ENCODE assay signal across 28 cellular contexts in the genomic region with DNA sequence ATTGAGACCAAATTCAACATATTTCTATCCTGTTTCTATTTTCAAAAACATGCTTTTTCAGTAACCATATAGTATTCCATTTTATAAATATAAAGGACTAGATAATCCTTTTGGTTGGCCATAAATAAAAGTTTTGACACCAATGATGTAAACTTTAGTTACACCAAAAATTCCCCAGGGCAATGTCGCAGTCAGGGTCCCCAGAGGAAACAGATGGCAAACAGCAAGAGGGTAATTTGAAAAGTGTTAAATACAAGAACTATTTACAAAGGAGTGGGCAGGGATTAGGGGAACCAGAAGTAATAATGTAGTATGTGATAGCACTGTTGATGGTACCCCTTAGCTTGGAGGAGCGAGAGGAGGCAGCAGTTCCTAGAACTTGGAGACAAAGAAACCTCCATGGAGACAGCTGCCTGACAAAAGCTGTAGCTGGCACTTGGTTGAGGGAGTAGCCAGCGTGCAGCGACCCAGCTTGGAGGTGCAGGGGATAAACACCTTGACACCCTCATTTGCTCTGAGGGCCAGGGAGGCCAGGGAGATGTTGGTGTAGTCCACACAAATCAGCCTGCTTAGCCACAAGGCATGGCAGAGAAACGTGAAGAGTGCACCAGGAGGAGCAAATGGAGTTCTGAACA. TPM values are rescaled to one million over a fixed set of nuclear protein-coding genes. Genes with fewer than 3 reads are reported as not detected.
A peak's percentile ranks its signal among the peaks of the same experiment; 100 is the strongest.
DNase-seq lines count a peak whose midpoint lies in the region; ATAC-seq, FAIRE-seq and TF ChIP-seq lines count a peak whose summit lies in the region.
"Had no signal": no experiment of that assay in that cellular context is flagged by ENCODE, and none has a peak within 500 bp of the region (broad histone marks: within the 10 kb centered on the region; RNA-seq: fewer than 3 reads in every experiment).

No MANE protein-coding gene starts in this region.

- POLR2A ChIA-PET in HepG2 (lab: Yijun Ruan, JAX), result interaction anchor here (1.2 kb wide), 1 partner anchor 18 kb away, joined by 3 read pairs; no protein-coding TSS in a partner anchor
- POLR2A ChIA-PET in activated CD8-positive, alpha-beta T cell treated with anti-CD3 and anti-CD28 coated beads for 36 hours (lab: Charles Lee), result no interaction called here

- H3K4me2 ChIP-seq in HepG2 (ENCODE audit: low read depth, low read length) (peak overlapping the region; percentile 28; the same call in 1 of the 2 replicates), fibroblast of lung (ENCODE audit: extremely low read depth, insufficient read depth, low read length) (no peak overlapping the region)
- H3K4me2 ChIP-seq: hepatocyte, KMS-11 had no signal

- no peaks in the 10 kb centered on the region; a peak in 1 of 5 replicates for H3K27me3 ChIP-seq in HepG2 (ENCODE audit: control insufficient read depth in 1 of 2, insufficient read depth in 2 of 2, low read length in 2 of 2)
- H3K27me3 ChIP-seq in right lobe of liver, result no peaks in the 10 kb centered on the region
- no peaks in the 10 kb centered on the region for H3K27me3 ChIP-seq in fibroblast of lung (ENCODE audit: control insufficient read depth, insufficient read depth, low read length)
- H3K27me3 ChIP-seq in small intestine (ENCODE audit: control insufficient read depth in 2 of 2, insufficient read depth in 2 of 2, low read length in 2 of 2), result no peaks in the 10 kb centered on the region
- no peaks in the 10 kb centered on the region for H3K27me3 ChIP-seq in pancreas
- H3K27me3 ChIP-seq: dorsolateral prefrontal cortex, hepatocyte had no signal

- H3K4me3 ChIP-seq in HepG2 (replicated peaks in 1 of 3; ENCODE audit: insufficient read depth in 1 of 3, low read depth in 2 of 3, low read length in 3 of 3) (no peak overlapping the region), right lobe of liver (no peak overlapping the region), fibroblast of lung (replicated peaks in 1 of 4; ENCODE audit: control extremely low read depth in 1 of 4, insufficient read depth in 1 of 4, low read depth in 3 of 4, low read length in 4 of 4) (no peak overlapping the region), small intestine (ENCODE audit: low read depth in 1 of 2, low read length in 2 of 2) (no peak overlapping the region), pancreas (no peak overlapping the region)
- H3K4me3 ChIP-seq: dorsolateral prefrontal cortex, esophagus squamous epithelium, hepatocyte, lung, mucosa of descending colon had no signal

- H3K27ac Mint-ChIP-seq in activated CD8-positive, alpha-beta T cell treated with anti-CD3 and anti-CD28 coated beads for 36 hours, result no peak overlapping the region
- H3K27ac Mint-ChIP-seq: activated CD8-positive, alpha-beta T cell treated with anti-CD3 and anti-CD28 coated beads, Interleukin-2, amount 10 ng/mL, durations not matched to agents 7 days and 5 days; activated T-helper 17 cell treated with anti-CD3 and anti-CD28 coated beads, Interleukin-2, amount 50 U/mL, for 72 hours; brain; CD4-positive, CD25-positive, alpha-beta regulatory T cell; natural killer cell; stimulated activated memory B cell treated with anti-CD40 and anti-IgM and Interleukin-4, amounts not matched to agents 10 μg/mL and 1 μg/mL and 100 μg/mL, for 72 hours; type B pancreatic cell had no signal

- H2AFZ ChIP-seq in HepG2 (ENCODE audit: low read length) (no peak overlapping the region), fibroblast of lung (ENCODE audit: low read length) (peak overlapping the region; percentile 13)
- H2AFZ ChIP-seq: hepatocyte had no signal

- peaks cover 19% of the 10 kb centered on the region for H3K27me3 Mint-ChIP-seq in activated CD8-positive, alpha-beta T cell treated with anti-CD3 and anti-CD28 coated beads for 36 hours
- H3K27me3 Mint-ChIP-seq: type B pancreatic cell had no signal

- H3K4me1 Mint-ChIP-seq in activated CD8-positive, alpha-beta T cell treated with anti-CD3 and anti-CD28 coated beads for 36 hours (ENCODE audit: low read depth), result peaks cover 9% of the 10 kb centered on the region

- no peak for TF ChIP-seq RAD21 in HepG2 (CRISPR knock-in tag; IDR thresholded peaks at IDR 0.05)

- H3K36me3 ChIP-seq in HepG2 (replicated peaks in 1 of 2; ENCODE audit: control insufficient read depth in 1 of 2, insufficient read depth in 2 of 2, low read length in 2 of 2), result no peaks in the 10 kb centered on the region
- no peaks in the 10 kb centered on the region for H3K36me3 ChIP-seq in right lobe of liver
- no peaks in the 10 kb centered on the region for H3K36me3 ChIP-seq in fibroblast of lung (ENCODE audit: control insufficient read depth, insufficient read depth, low read length)
- H3K36me3 ChIP-seq in small intestine (ENCODE audit: control insufficient read depth in 2 of 2, insufficient read depth in 2 of 2, low read length in 2 of 2), result no peaks in the 10 kb centered on the region
- H3K36me3 ChIP-seq in pancreas, result no peaks in the 10 kb centered on the region
- H3K36me3 ChIP-seq: esophagus squamous epithelium had no signal

- BruUV-seq in HepG2 (replicated peaks; lab: Mats Ljungman, UMichigan), result no TSS peak

- TF ChIP-seq CTCF in HepG2 (CRISPR knock-in tag; IDR thresholded peaks at IDR 0.05) (no peak), right lobe of liver (IDR thresholded peaks at IDR 0.05) (no peak), fibroblast of lung (conservative IDR thresholded peaks at IDR 0.05 in 1 of 2, IDR thresholded peaks at IDR 0.05 in 1 of 2; ENCODE audit: low read depth in 1 of 2, low read length in 2 of 2) (no peak), pancreas (IDR thresholded peaks at IDR 0.05) (no peak)
- TF ChIP-seq CTCF in activated CD8-positive, alpha-beta T cell treated with anti-CD3 and anti-CD28 coated beads for 36 hours (IDR thresholded peaks at IDR 0.05), result no peak

- CTCF ChIA-PET in HepG2 (lab: Yijun Ruan, JAX; ENCODE audit: low intra/inter-chr PET ratio, low total read pairs), result no interaction called here
- CTCF ChIA-PET in activated CD8-positive, alpha-beta T cell treated with anti-CD3 and anti-CD28 coated beads for 36 hours (lab: Charles Lee), result interaction anchor here (1.6 kb wide), 1 partner anchor 16 kb away, joined by 4 read pairs; no protein-coding TSS in a partner anchor

- in situ Hi-C loops in HepG2 (cut with HindIII; ENCODE audit: extremely low pct_ligation_motif_present, low pct_unique_long_range_greater_than_20kb), result no loop called here

- ATAC-seq in HepG2, result no peak
- ATAC-seq in right lobe of liver, result no peak
- ATAC-seq in pancreas, result no peak
- ATAC-seq in activated CD8-positive, alpha-beta T cell treated with anti-CD3 and anti-CD28 coated beads for 36 hours, result no peak
- ATAC-seq in GM19467 (IDR thresholded peaks at IDR 0.05; ENCODE audit: unreplicated experiment), result no peak
- ATAC-seq: activated CD8-positive, alpha-beta T cell treated with anti-CD3 and anti-CD28 coated beads, Interleukin-2, amount 10 ng/mL, durations not matched to agents 7 days and 5 days; activated T-helper 17 cell treated with anti-CD3 and anti-CD28 coated beads, Interleukin-2, amount 50 U/mL, for 72 hours; mucosa of descending colon; natural killer cell; stimulated activated memory B cell treated with anti-CD40 and anti-IgM and Interleukin-4, amounts not matched to agents 10 μg/mL and 1 μg/mL and 100 μg/mL, for 72 hours had no signal

- H3K9me3 ChIP-seq in HepG2 (ENCODE audit: low read length), result peaks cover 5% of the 10 kb centered on the region
- H3K9me3 ChIP-seq in right lobe of liver, result no peaks in the 10 kb centered on the region
- no peaks in the 10 kb centered on the region for H3K9me3 ChIP-seq in fibroblast of lung (ENCODE audit: control insufficient read depth, insufficient read depth, low read depth, low read length)
- H3K9me3 ChIP-seq in small intestine (ENCODE audit: control insufficient read depth, low read depth), result no peaks in the 10 kb centered on the region
- no peaks in the 10 kb centered on the region for H3K9me3 ChIP-seq in pancreas
- H3K9me3 ChIP-seq: esophagus squamous epithelium, mucosa of descending colon had no signal

- DNase-seq in HepG2 (ENCODE audit: low spot score) (no peak), right lobe of liver (no peak), NCI-H524 (lab: John Stamatoyannopoulos, UW) (peak; percentile 82 to 89), fibroblast of lung (ENCODE audit: low read depth in 2 of 2) (no peak), small intestine (no peak), pancreas (no peak)
- no peak for DNase-seq in activated CD8-positive, alpha-beta T cell treated with anti-CD3 and anti-CD28 coated beads for 36 hours
- DNase-seq: activated CD8-positive, alpha-beta T cell treated with anti-CD3 and anti-CD28 coated beads, Interleukin-2, amount 10 ng/mL, durations not matched to agents 7 days and 5 days; activated naive CD4-positive, alpha-beta T cell treated with anti-CD3 and anti-CD28 coated beads, Interleukin-2, amount 50 U/mL, for 16 hours; Calu3; CD4-positive, CD25-positive, alpha-beta regulatory T cell; dorsolateral prefrontal cortex; esophagus squamous epithelium; foreskin melanocyte; mucosa of descending colon; natural killer cell; NCI-H1694; NCI-H510A treated with DMSO at 0.1 percent for 48 hours; Right ventricle myocardium superior; SW 1271 had no signal

- H3K4me3 Mint-ChIP-seq in activated CD8-positive, alpha-beta T cell treated with anti-CD3 and anti-CD28 coated beads for 36 hours, result no peak overlapping the region
- H3K4me3 Mint-ChIP-seq: activated CD8-positive, alpha-beta T cell treated with anti-CD3 and anti-CD28 coated beads, Interleukin-2, amount 10 ng/mL, durations not matched to agents 7 days and 5 days; activated T-helper 17 cell treated with anti-CD3 and anti-CD28 coated beads, Interleukin-2, amount 50 U/mL, for 72 hours; stimulated activated memory B cell treated with anti-CD40 and anti-IgM and Interleukin-4, amounts not matched to agents 10 μg/mL and 1 μg/mL and 100 μg/mL, for 72 hours had no signal

- H3K9me3 Mint-ChIP-seq in activated CD8-positive, alpha-beta T cell treated with anti-CD3 and anti-CD28 coated beads for 36 hours, result no peaks in the 10 kb centered on the region
- H3K9me3 Mint-ChIP-seq: activated T-helper 17 cell treated with anti-CD3 and anti-CD28 coated beads, Interleukin-2, amount 50 U/mL, for 72 hours; natural killer cell had no signal

- no peak for FAIRE-seq in HepG2 (lab: Jason Lieb, UNC)
- no peak for FAIRE-seq in small intestine (lab: Jason Lieb, UNC)
- FAIRE-seq in pancreas (lab: Jason Lieb, UNC), result no peak

- intact Hi-C loops in HepG2 (cut with micrococcal nuclease; ENCODE audit: unreplicated experiment) (no loop called here), right lobe of liver (cut with DNase I) (no loop called here), pancreas (cut with DNase I) (no loop called here)
- intact Hi-C loops in activated CD8-positive, alpha-beta T cell treated with anti-CD3 and anti-CD28 coated beads for 36 hours (cut with micrococcal nuclease), result no loop called here

- no peaks in the 10 kb centered on the region for H3K36me3 Mint-ChIP-seq in activated CD8-positive, alpha-beta T cell treated with anti-CD3 and anti-CD28 coated beads for 36 hours (ENCODE audit: low read depth)
- H3K36me3 Mint-ChIP-seq: natural killer cell; stimulated activated memory B cell treated with anti-CD40 and anti-IgM and Interleukin-4, amounts not matched to agents 10 μg/mL and 1 μg/mL and 100 μg/mL, for 72 hours; type B pancreatic cell had no signal

- TF ChIP-seq POLR2A in HepG2 (IDR thresholded peaks at IDR 0.05; ENCODE audit: insufficient read depth in 1 of 2, low read depth in 2 of 2, low read length in 2 of 2) (no peak), right lobe of liver (IDR thresholded peaks at IDR 0.05) (no peak)

- H3K4me1 ChIP-seq in HepG2 (ENCODE audit: insufficient read depth, low read length), result peaks cover 14% of the 10 kb centered on the region
- peaks cover 0 to 8% (median 0%) of the 10 kb centered on the region in 4 donors for H3K4me1 ChIP-seq in right lobe of liver
- H3K4me1 ChIP-seq in fibroblast of lung (ENCODE audit: control insufficient read depth, extremely low read depth, insufficient read depth, low read length), result peaks cover 2% of the 10 kb centered on the region
- no peaks in the 10 kb centered on the region for H3K4me1 ChIP-seq in small intestine (ENCODE audit: control insufficient read depth in 2 of 2, insufficient read depth in 1 of 2, low read depth in 1 of 2, low read length in 1 of 2)
- H3K4me1 ChIP-seq in pancreas, result no peaks in the 10 kb centered on the region

- 18% methylated on average over 5 of the region's 5 CpGs for WGBS in HepG2 (ENCODE audit: low lambda C conversion rate)
- WGBS in right lobe of liver (ENCODE audit: insufficient coverage, low coverage, low lambda C conversion rate, missing lambda C conversion rate), result 72% methylated on average over 5 of the region's 5 CpGs
- WGBS in small intestine, 3 donors, result 44 to 54% (median 52%) methylated on average over 5 of the region's 5 CpGs
- 56 to 70% methylated on average over 5 of the region's 5 CpGs for WGBS in pancreas, 2 donors

- H3K27ac ChIP-seq in HepG2 (ENCODE audit: extremely low read length, insufficient read depth, low read length), result no peak overlapping the region
- no peak overlapping the region for H3K27ac ChIP-seq in right lobe of liver
- H3K27ac ChIP-seq in fibroblast of lung (ENCODE audit: insufficient read depth, low read length), result no peak overlapping the region
- no peak overlapping the region for H3K27ac ChIP-seq in small intestine (ENCODE audit: low read depth in 1 of 2, low read length in 1 of 2)
- H3K27ac ChIP-seq in pancreas, result no peak overlapping the region
- H3K27ac ChIP-seq: dorsolateral prefrontal cortex, esophagus squamous epithelium, hepatocyte, KMS-11 had no signal

- H3K9ac ChIP-seq in HepG2 (ENCODE audit: insufficient read depth, low read depth, low read length), result no peak overlapping the region
- no peak overlapping the region for H3K9ac ChIP-seq in fibroblast of lung (ENCODE audit: insufficient read depth, low read length)
- H3K9ac ChIP-seq: KMS-11 had no signal

- no peaks in the 10 kb centered on the region for H3K79me2 ChIP-seq in HepG2 (ENCODE audit: insufficient read depth, low read length)
- no peaks in the 10 kb centered on the region for H3K79me2 ChIP-seq in fibroblast of lung (ENCODE audit: control insufficient read depth, insufficient read depth, low read length)
- H3K79me2 ChIP-seq: hepatocyte had no signal

- H4K20me1 ChIP-seq in HepG2 (ENCODE audit: insufficient read depth, low read length) (no peaks in the 10 kb centered on the region), fibroblast of lung (ENCODE audit: control insufficient read depth, extremely low read depth, insufficient read depth, low read length) (no peaks in the 10 kb centered on the region)

- TF ChIP-seq EP300 in HepG2 (IDR thresholded peaks at IDR 0.05; ENCODE audit: low read depth in 2 of 2, low read length in 2 of 2), result no peak
- TF ChIP-seq EP300 in HepG2 (CRISPR knock-in tag; IDR thresholded peaks at IDR 0.05; ENCODE audit: borderline replicate concordance), result no peak

RNA-seq across cellular contexts. Expression of a gene that starts 18.3 kb away (rescaled TPM):
- 19.2 and 19.8 TPM in 2 replicates for total RNA-seq in HepG2 (2016; rRNA removed; fragmentation: Illumina TruSeq; extraction: Trizol)
- 46.9 and 48.3 TPM in 2 replicates for total RNA-seq in HepG2 (2016; cell fraction: cytosol; rRNA removed; fragmentation: Illumina TruSeq; extraction: Trizol; ENCODE audit: low read depth)
- 14.8 and 19.7 TPM in 2 replicates for total RNA-seq in HepG2 (2016; cell fraction: insoluble cytoplasmic fraction; rRNA removed; fragmentation: Illumina TruSeq; extraction: Trizol)
- total RNA-seq in HepG2 (2016; cell fraction: membrane; rRNA removed; fragmentation: Illumina TruSeq; extraction: Trizol), result 57.6 and 63.8 TPM in 2 replicates
- 11.9 and 14.4 TPM in 2 replicates for total RNA-seq in HepG2 (2016; cell fraction: nucleus; rRNA removed; fragmentation: Illumina TruSeq; extraction: Trizol)
- 10.1 and 11.3 TPM in 2 replicates for polyA plus RNA-seq in HepG2 (2011; rRNA removed)
- 10.6 and 13.0 TPM in 2 replicates for polyA plus RNA-seq in HepG2 (2011; cell fraction: cytosol; rRNA removed)
- 6.4 and 6.5 TPM in 2 replicates for polyA plus RNA-seq in HepG2 (2011; cell fraction: nucleus; rRNA removed)
- polyA plus RNA-seq in HepG2 (2012), result 10.6 and 12.3 TPM in 2 replicates
- 72.4 and 72.7 TPM in 2 replicates for polyA plus RNA-seq in HepG2 (2016; cell fraction: cytosol; fragmentation: Illumina TruSeq; extraction: Trizol; ENCODE audit: low read depth)
- polyA plus RNA-seq in HepG2 (2016; cell fraction: insoluble cytoplasmic fraction; fragmentation: Illumina TruSeq; extraction: Trizol; ENCODE audit: low read depth), result 20.1 and 23.8 TPM in 2 replicates
- 67.8 and 75.8 TPM in 2 replicates for polyA plus RNA-seq in HepG2 (2016; cell fraction: membrane; fragmentation: Illumina TruSeq; extraction: Trizol; ENCODE audit: low read depth)
- polyA plus RNA-seq in HepG2 (2016; cell fraction: nucleus; fragmentation: Illumina TruSeq; extraction: Trizol; ENCODE audit: insufficient read depth, low read depth), result 20.9 and 21.6 TPM in 2 replicates
- 2.8 and 10.7 TPM in 2 replicates for polyA minus RNA-seq in HepG2 (2011; rRNA and poly(A)+ RNA removed; ENCODE audit: low replicate concordance)
- 9.2 and 9.4 TPM in 2 replicates for polyA minus RNA-seq in HepG2 (2011; cell fraction: cytosol; rRNA and poly(A)+ RNA removed)
- polyA minus RNA-seq in HepG2 (2011; cell fraction: nucleus; rRNA and poly(A)+ RNA removed), result 15.0 and 15.5 TPM in 2 replicates
- total RNA-seq in right lobe of liver, result 10 to 100 TPM in 3 of 6 experiments, 1 to 10 TPM in 3; 6.7 to 26.9 (median 15.9) TPM
- 59.6 and 63.9 TPM in 2 replicates for total RNA-seq in fibroblast of lung
- 54.2 and 85.1 TPM in 2 replicates for polyA plus RNA-seq in fibroblast of lung
- polyA plus RNA-seq in fibroblast of lung (2012), result 45.5 and 63.3 TPM in 2 replicates
- 3.3 and 9.4 TPM in 2 replicates for polyA minus RNA-seq in fibroblast of lung (ENCODE audit: low replicate concordance)
- polyA plus RNA-seq in small intestine, result 10 to 100 TPM in 1 of 3 donors, 1 to 10 TPM in 2; 6.5 to 10.6 (median 6.9) TPM
- 10 to 100 TPM in 2 of 6 donors, 1 to 10 TPM in 4; 6.0 to 15.0 (median 8.0) TPM for total RNA-seq in pancreas
- polyA plus RNA-seq in pancreas, result 1 to 10 TPM; 7.5 to 8.9 TPM
- total RNA-seq in activated CD8-positive, alpha-beta T cell treated with anti-CD3 and anti-CD28 coated beads for 36 hours, result 10 to 100 TPM; 13.3 to 14.6 TPM

RNA-seq across cellular contexts. Expression of a gene that starts 55.9 kb away (rescaled TPM):
- total RNA-seq in HepG2 (2016; rRNA removed; fragmentation: Illumina TruSeq; extraction: Trizol), result 38.7 and 50.2 TPM in 2 replicates
- 14.0 and 19.4 TPM in 2 replicates for total RNA-seq in HepG2 (2016; cell fraction: cytosol; rRNA removed; fragmentation: Illumina TruSeq; extraction: Trizol; ENCODE audit: low read depth)
- 38.8 and 49.0 TPM in 2 replicates for total RNA-seq in HepG2 (2016; cell fraction: insoluble cytoplasmic fraction; rRNA removed; fragmentation: Illumina TruSeq; extraction: Trizol)
- 23.9 and 33.2 TPM in 2 replicates for total RNA-seq in HepG2 (2016; cell fraction: membrane; rRNA removed; fragmentation: Illumina TruSeq; extraction: Trizol)
- total RNA-seq in HepG2 (2016; cell fraction: nucleus; rRNA removed; fragmentation: Illumina TruSeq; extraction: Trizol), result 39.3 and 43.5 TPM in 2 replicates
- polyA plus RNA-seq in HepG2 (2011; rRNA removed), result 13.5 and 18.1 TPM in 2 replicates
- polyA plus RNA-seq in HepG2 (2011; cell fraction: cytosol; rRNA removed), result 8.0 and 11.3 TPM in 2 replicates
- 14.7 and 17.6 TPM in 2 replicates for polyA plus RNA-seq in HepG2 (2011; cell fraction: nucleus; rRNA removed)
- polyA plus RNA-seq in HepG2 (2012), result 13.9 and 16.3 TPM in 2 replicates
- 1.5 and 1.8 TPM in 2 replicates for polyA plus RNA-seq in HepG2 (2016; cell fraction: cytosol; fragmentation: Illumina TruSeq; extraction: Trizol; ENCODE audit: low read depth)
- polyA plus RNA-seq in HepG2 (2016; cell fraction: insoluble cytoplasmic fraction; fragmentation: Illumina TruSeq; extraction: Trizol; ENCODE audit: low read depth), result 28.6 and 28.7 TPM in 2 replicates
- polyA plus RNA-seq in HepG2 (2016; cell fraction: membrane; fragmentation: Illumina TruSeq; extraction: Trizol; ENCODE audit: low read depth), result 2.3 and 3.2 TPM in 2 replicates
- polyA plus RNA-seq in HepG2 (2016; cell fraction: nucleus; fragmentation: Illumina TruSeq; extraction: Trizol; ENCODE audit: insufficient read depth, low read depth), result 28.1 and 32.8 TPM in 2 replicates
- 14.4 and 24.2 TPM in 2 replicates for polyA minus RNA-seq in HepG2 (2011; rRNA and poly(A)+ RNA removed; ENCODE audit: low replicate concordance)
- polyA minus RNA-seq in HepG2 (2011; cell fraction: cytosol; rRNA and poly(A)+ RNA removed), result 12.3 and 12.7 TPM in 2 replicates
- polyA minus RNA-seq in HepG2 (2011; cell fraction: nucleus; rRNA and poly(A)+ RNA removed), result 70.5 and 70.8 TPM in 2 replicates
- total RNA-seq in right lobe of liver, result 1 to 10 TPM; 2.5 to 6.4 (median 5.0) TPM
- 24.9 and 30.3 TPM in 2 replicates for total RNA-seq in fibroblast of lung
- polyA plus RNA-seq in fibroblast of lung, result 23.6 and 31.3 TPM in 2 replicates
- 14.8 and 23.6 TPM in 2 replicates for polyA plus RNA-seq in fibroblast of lung (2012)
- 4.2 and 9.5 TPM in 2 replicates for polyA minus RNA-seq in fibroblast of lung (ENCODE audit: low replicate concordance)
- 1 to 10 TPM; 4.1 to 6.7 (median 4.5) TPM for polyA plus RNA-seq in small intestine
- total RNA-seq in pancreas, result 1 to 10 TPM; 4.2 to 6.7 (median 5.4) TPM
- polyA plus RNA-seq in pancreas, result 1 to 10 TPM; 3.1 to 6.4 TPM
- total RNA-seq in activated CD8-positive, alpha-beta T cell treated with anti-CD3 and anti-CD28 coated beads for 36 hours, result 10 to 100 TPM; 26.6 to 30.2 TPM

Comparison
In these comparisons a context has a peak if more than half of its experiments do, and no peak if none do; other contexts are left out.
1. DNase-seq: peak in NCI-H524 (2 of 2); none in HepG2 (single experiment), right lobe of liver (0 of 3), fibroblast of lung (0 of 2), small intestine (single experiment), pancreas (0 of 6) and activated CD8-positive, alpha-beta T cell treated with anti-CD3 and anti-CD28 coated beads for 36 hours (single experiment).